35 cellular contexts compared by ENCODE assay signal in genomic region chr19:51641648-51642047, GRCh38. TPM values are rescaled to one million over a fixed set of nuclear protein-coding genes. Genes with fewer than 3 reads are reported as not detected.
"Had no signal": no experiment of that assay in that cellular context is flagged by ENCODE, and none has a peak within 500 bp of the region (broad histone marks: within the 10 kb centered on the region; RNA-seq: fewer than 3 reads in every experiment).

No MANE protein-coding gene starts in this region.

- H3K4me1 Mint-ChIP-seq: activated naive CD4-positive, alpha-beta T cell treated with anti-CD3 and anti-CD28 coated beads, Interleukin-2, amount 10 ng/mL, durations not matched to agents 7 days and 5 days; brain had no signal

- ATAC-seq: activated naive CD4-positive, alpha-beta T cell treated with anti-CD3 and anti-CD28 coated beads, Interleukin-2, amount 50 U/mL, for 72 hours; activated T-cell treated with anti-CD3 and anti-CD28 coated beads, Interleukin-2, amount 50 U/mL, for 72 hours; gastroesophageal sphincter had no signal

- H3K4me3 ChIP-seq: ascending aorta, breast epithelium, cardiac muscle cell, colonic mucosa, esophagus squamous epithelium, gastroesophageal sphincter had no signal

- H3K36me3 Mint-ChIP-seq: activated naive CD4-positive, alpha-beta T cell treated with anti-CD3 and anti-CD28 coated beads, Interleukin-2, amount 10 ng/mL, durations not matched to agents 7 days and 5 days; activated naive CD8-positive, alpha-beta T cell treated with anti-CD3 and anti-CD28 coated beads, Interleukin-2, amount 10 ng/mL, durations not matched to agents 7 days and 5 days; brain had no signal

- FAIRE-seq: endometrium, endothelial cell of umbilical vein had no signal

- H3K27me3 ChIP-seq: ascending aorta, breast epithelium, cardiac muscle cell, colonic mucosa had no signal

- H3K4me3 Mint-ChIP-seq: activated CD4-positive, alpha-beta memory T cell treated with anti-CD3 and anti-CD28 coated beads, Interleukin-2, amount 10 ng/mL, durations not matched to agents 7 days and 5 days; activated CD4-positive, alpha-beta T cell treated with anti-CD3 and anti-CD28 coated beads, Interleukin-2, amount 10 ng/mL, durations not matched to agents 7 days and 5 days; activated naive CD4-positive, alpha-beta T cell treated with anti-CD3 and anti-CD28 coated beads, Interleukin-2, amount 10 ng/mL, durations not matched to agents 7 days and 5 days; activated naive CD8-positive, alpha-beta T cell treated with anti-CD3 and anti-CD28 coated beads, Interleukin-2, amount 10 ng/mL, durations not matched to agents 7 days and 5 days; activated T-cell treated with anti-CD3 and anti-CD28 coated beads, Interleukin-2, amount 50 U/mL, for 24 hours; activated T-cell treated with anti-CD3 and anti-CD28 coated beads, Interleukin-2, amount 50 U/mL, for 72 hours; brain had no signal

- H3K27ac Mint-ChIP-seq: activated CD4-positive, alpha-beta memory T cell treated with anti-CD3 and anti-CD28 coated beads, Interleukin-2, amount 10 ng/mL, durations not matched to agents 7 days and 5 days; activated CD4-positive, alpha-beta T cell treated with anti-CD3 and anti-CD28 coated beads, Interleukin-2, amount 10 ng/mL, durations not matched to agents 7 days and 5 days; activated naive CD4-positive, alpha-beta T cell treated with anti-CD3 and anti-CD28 coated beads, Interleukin-2, amount 10 ng/mL, durations not matched to agents 7 days and 5 days; activated naive CD4-positive, alpha-beta T cell treated with anti-CD3 and anti-CD28 coated beads, Interleukin-2, amount 50 U/mL, for 72 hours; activated naive CD8-positive, alpha-beta T cell treated with anti-CD3 and anti-CD28 coated beads, Interleukin-2, amount 10 ng/mL, durations not matched to agents 7 days and 5 days; activated T-cell treated with anti-CD3 and anti-CD28 coated beads, Interleukin-2, amount 50 U/mL, for 24 hours; activated T-cell treated with anti-CD3 and anti-CD28 coated beads, Interleukin-2, amount 50 U/mL, for 72 hours; brain had no signal

- DNase-seq: activated CD4-positive, alpha-beta memory T cell treated with anti-CD3 and anti-CD28 coated beads, Interleukin-2, amount 10 ng/mL, durations not matched to agents 7 days and 5 days; activated CD4-positive, alpha-beta T cell treated with anti-CD3 and anti-CD28 coated beads for 1 hour; activated CD4-positive, alpha-beta T cell treated with anti-CD3 and anti-CD28 coated beads for 4 hours; activated CD4-positive, alpha-beta T cell treated with anti-CD3 and anti-CD28 coated beads, Interleukin-2, amount 10 ng/mL, durations not matched to agents 7 days and 5 days; activated CD4-positive, alpha-beta T cell treated with anti-CD3 and anti-CD28 coated beads, Interleukin-2, amount 50 U/mL, for 4 hours; activated CD4-positive, CD25-positive, alpha-beta regulatory T cell; activated CD8-positive, alpha-beta memory T cell treated with anti-CD3 and anti-CD28 coated beads, Interleukin-2, amount 50 U/mL, for 48 hours; activated gamma-delta T cell; activated naive CD4-positive, alpha-beta T cell; activated naive CD4-positive, alpha-beta T cell treated with anti-CD3 and anti-CD28 coated beads, Interleukin-2, amount 10 ng/mL, durations not matched to agents 7 days and 5 days; activated naive CD8-positive, alpha-beta T cell treated with anti-CD3 and anti-CD28 coated beads, Interleukin-2, amount 10 ng/mL, durations not matched to agents 7 days and 5 days; activated T-cell treated with anti-CD3 and anti-CD28 coated beads for 4 hours; activated T-cell treated with anti-CD3 and anti-CD28 coated beads, Interleukin-2, amount 50 U/mL, for 24 hours; activated T-cell treated with anti-CD3 and anti-CD28 coated beads, Interleukin-2, amount 50 U/mL, for 72 hours; central memory CD4-positive, alpha-beta T cell; cerebellar nuclear complex; colonic mucosa; effector CD8-positive, alpha-beta T cell; esophagus squamous epithelium; foreskin melanocyte; T-helper 2 cell had no signal

- H3K9me3 Mint-ChIP-seq: activated CD4-positive, alpha-beta memory T cell treated with anti-CD3 and anti-CD28 coated beads, Interleukin-2, amount 10 ng/mL, durations not matched to agents 7 days and 5 days; activated naive CD4-positive, alpha-beta T cell treated with anti-CD3 and anti-CD28 coated beads, Interleukin-2, amount 10 ng/mL, durations not matched to agents 7 days and 5 days; activated naive CD8-positive, alpha-beta T cell treated with anti-CD3 and anti-CD28 coated beads, Interleukin-2, amount 10 ng/mL, durations not matched to agents 7 days and 5 days; activated T-cell treated with anti-CD3 and anti-CD28 coated beads, Interleukin-2, amount 50 U/mL, for 24 hours; activated T-cell treated with anti-CD3 and anti-CD28 coated beads, Interleukin-2, amount 50 U/mL, for 72 hours had no signal

- H3K9me3 ChIP-seq: ascending aorta, breast epithelium, colonic mucosa had no signal

- H3K4me1 ChIP-seq: ascending aorta, breast epithelium, colonic mucosa, esophagus squamous epithelium, gastroesophageal sphincter had no signal

- H3K36me3 ChIP-seq: ascending aorta, breast epithelium, cardiac muscle cell, colonic mucosa, esophagus squamous epithelium, gastroesophageal sphincter had no signal

- H3K27ac ChIP-seq: ascending aorta, breast epithelium, cardiac muscle cell, colonic mucosa, epithelial cell of prostate, esophagus squamous epithelium, gastroesophageal sphincter had no signal

RNA-seq across cellular contexts. Expression of gene SIGLEC14, which starts 5.0 kb away (rescaled TPM):
- total RNA-seq: activated CD4-positive, alpha-beta memory T cell treated with anti-CD3 and anti-CD28 coated beads, Interleukin-2, amount 10 ng/mL, durations not matched to agents 7 days and 5 days; activated CD4-positive, alpha-beta T cell treated with anti-CD3 and anti-CD28 coated beads, Interleukin-2, amount 10 ng/mL, durations not matched to agents 7 days and 5 days; cardiac muscle cell; dermis microvascular lymphatic vessel endothelial cell; endothelial cell of umbilical vein; fibroblast of lung; fibroblast of villous mesenchyme; T-helper 1 cell treated with Interleukin-12 subunit alpha and Interleukin-12 subunit beta and Interleukin-4 antibody, amounts not matched to agents 30 ng/mL and 1 ng/mL, for 36 hours had no signal
- polyA plus RNA-seq: cardiac muscle cell, fibroblast of lung had no signal

RNA-seq across cellular contexts. Expression of gene SIGLEC5, which starts 11.4 kb away (rescaled TPM):
- total RNA-seq: activated CD4-positive, alpha-beta memory T cell treated with anti-CD3 and anti-CD28 coated beads, Interleukin-2, amount 10 ng/mL, durations not matched to agents 7 days and 5 days; activated CD4-positive, alpha-beta T cell treated with anti-CD3 and anti-CD28 coated beads, Interleukin-2, amount 10 ng/mL, durations not matched to agents 7 days and 5 days; activated naive CD4-positive, alpha-beta T cell treated with anti-CD3 and anti-CD28 coated beads, Interleukin-2, amount 50 U/mL, for 72 hours; activated naive CD8-positive, alpha-beta T cell treated with anti-CD3 and anti-CD28 coated beads, Interleukin-2, amount 10 ng/mL, durations not matched to agents 7 days and 5 days; activated T-cell treated with anti-CD3 and anti-CD28 coated beads, Interleukin-2, amount 50 U/mL, for 72 hours; ascending aorta; cardiac muscle cell; colonic mucosa; dermis microvascular lymphatic vessel endothelial cell; endothelial cell of umbilical vein; fibroblast of lung; fibroblast of villous mesenchyme; T-helper 1 cell treated with Interleukin-12 subunit alpha and Interleukin-12 subunit beta and Interleukin-4 antibody, amounts not matched to agents 30 ng/mL and 1 ng/mL, for 36 hours had no signal
- polyA plus RNA-seq: cardiac muscle cell, endothelial cell of umbilical vein, esophagus, fibroblast of lung had no signal
